12 cellular contexts compared by ENCODE assay signal in genomic region chr6:11350294-11350693, GRCh38.
DNase-seq lines count a peak whose midpoint lies in the region; ATAC-seq and TF ChIP-seq lines count a peak whose summit lies in the region.
"Had no signal": no experiment of that assay in that cellular context is flagged by ENCODE, and none has a peak within 500 bp of the region (broad histone marks: within the 10 kb centered on the region; RNA-seq: fewer than 3 reads in every experiment).

No MANE protein-coding gene starts in this region.

- H3K4me1 Mint-ChIP-seq in effector memory CD8-positive, alpha-beta T cell (ENCODE audit: low read depth in 2 of 2) = peaks cover 51 to 77% of the 10 kb centered on the region in 2 donors
- peaks cover 89 to 94% of the 10 kb centered on the region in 2 donors for H3K4me1 Mint-ChIP-seq in natural killer cell

- ATAC-seq in effector memory CD8-positive, alpha-beta T cell (replicated peaks) = peak; percentile 58
- ATAC-seq in natural killer cell = peak; percentile 47 to 90 (median 63)
- ATAC-seq: activated naive CD4-positive, alpha-beta T cell treated with anti-CD3 and anti-CD28 coated beads, Interleukin-2, amount 50 U/mL, for 72 hours had no signal

- intact Hi-C loops in natural killer cell (cut with micrococcal nuclease) = no loop called here

- H3K36me3 Mint-ChIP-seq in effector memory CD8-positive, alpha-beta T cell (ENCODE audit: insufficient read depth) = peaks cover 17% of the 10 kb centered on the region
- H3K36me3 Mint-ChIP-seq in natural killer cell = peaks cover 8% of the 10 kb centered on the region

- no peak overlapping the region for H3K4me3 Mint-ChIP-seq in effector memory CD8-positive, alpha-beta T cell
- H3K4me3 Mint-ChIP-seq in natural killer cell = no peak overlapping the region

- H3K27me3 Mint-ChIP-seq in effector memory CD8-positive, alpha-beta T cell = no peaks in the 10 kb centered on the region
- H3K27me3 Mint-ChIP-seq in natural killer cell (ENCODE audit: low read depth in 2 of 2) = no peaks in the 10 kb centered on the region

- peak overlapping the region in 1 of 2 donors; percentile 72 for H3K27ac Mint-ChIP-seq in effector memory CD8-positive, alpha-beta T cell
- peak overlapping the region; percentile 4 to 17 for H3K27ac Mint-ChIP-seq in natural killer cell

- DNase-seq in HCEC 1CT (peak; percentile 9), NOMO-1 treated with dmso at 0.1 percent for 144 hours (lab: John Stamatoyannopoulos, UW; ENCODE audit: unreplicated experiment) (peak; percentile 92), natural killer cell (no peak), COR-L47 (lab: John Stamatoyannopoulos, UW) (no peak), activated gamma-delta T cell (lab: John Stamatoyannopoulos, UW) (no peak)
- no peak for DNase-seq in effector memory CD8-positive, alpha-beta T cell
- DNase-seq in stimulated activated CD4-positive, alpha-beta T cell treated with anti-CD3 and anti-CD28 coated beads, Interleukin-4, amount 100 ng/mL, for 24 hours = no peak
- DNase-seq: effector memory CD4-positive, alpha-beta T cell; hippocampal formation; KBM-7; NCI-H2171 had no signal

- H3K9me3 Mint-ChIP-seq in effector memory CD8-positive, alpha-beta T cell = peaks cover 0 to 2% of the 10 kb centered on the region in 2 donors
- H3K9me3 Mint-ChIP-seq in natural killer cell = no peaks in the 10 kb centered on the region

- no peak for TF ChIP-seq CTCF in natural killer cell (IDR thresholded peaks at IDR 0.05)

Comparison
In these comparisons a context has a peak if more than half of its experiments do, and no peak if none do; other contexts are left out.
1. DNase-seq: peak in HCEC 1CT (single experiment) and NOMO-1 treated with dmso at 0.1 percent for 144 hours (single experiment); none in effector memory CD8-positive, alpha-beta T cell (0 of 3), natural killer cell (single experiment), COR-L47 (single experiment), stimulated activated CD4-positive, alpha-beta T cell treated with anti-CD3 and anti-CD28 coated beads, Interleukin-4, amount 100 ng/mL, for 24 hours (single experiment) and activated gamma-delta T cell (single experiment).